ENCODE assay signal across 10 cellular contexts in genomic region chr19:4060621-4061177, GRCh38. TPM values are rescaled to one million over a fixed set of nuclear protein-coding genes. Genes with fewer than 3 reads are reported as not detected.
DNase-seq lines count a peak whose midpoint lies in the region; ATAC-seq lines count a peak whose summit lies in the region.
"Had no signal": no experiment of that assay in that cellular context is flagged by ENCODE, and none has a peak within 500 bp of the region (broad histone marks: within the 10 kb centered on the region; RNA-seq: fewer than 3 reads in every experiment).

No MANE protein-coding gene starts in this region.

- H3K4me3 ChIP-seq in HUES6 (ENCODE audit: low read depth, low read length) (no peak overlapping the region), stomach smooth muscle (ENCODE audit: low read length in 2 of 2) (peak overlapping the region; percentile 43 to 80)

- H3K36me3 Mint-ChIP-seq in activated naive CD8-positive, alpha-beta T cell treated with anti-CD3 and anti-CD28 coated beads, Interleukin-2, amount 50 U/mL, for 24 hours (ENCODE audit: low read depth): peaks cover 12% of the 10 kb centered on the region

- ATAC-seq in activated naive CD8-positive, alpha-beta T cell treated with anti-CD3 and anti-CD28 coated beads, Interleukin-2, amount 50 U/mL, for 24 hours: no peak
- ATAC-seq in left colon: peak; percentile 24

- peaks cover 54% of the 10 kb centered on the region for H3K4me1 Mint-ChIP-seq in activated naive CD8-positive, alpha-beta T cell treated with anti-CD3 and anti-CD28 coated beads, Interleukin-2, amount 50 U/mL, for 24 hours

- intact Hi-C loops in left colon (cut with DNase I, micrococcal nuclease): no loop called here

- H3K9ac ChIP-seq in HUES6 (ENCODE audit: low read length) (peak overlapping the region; percentile 15), stomach smooth muscle (ENCODE audit: low read length in 2 of 2) (peak overlapping the region; percentile 60 to 69)

- H3K4me1 ChIP-seq in HUES6 (ENCODE audit: control insufficient read depth, insufficient read depth, low read length) (peaks cover 49% of the 10 kb centered on the region), stomach smooth muscle (ENCODE audit: control insufficient read depth, insufficient read depth, low read length) (peaks cover 73% of the 10 kb centered on the region)

- peak overlapping the region; percentile 63 for H3K4me3 Mint-ChIP-seq in activated naive CD8-positive, alpha-beta T cell treated with anti-CD3 and anti-CD28 coated beads, Interleukin-2, amount 50 U/mL, for 24 hours

- H3K9me3 Mint-ChIP-seq in activated naive CD8-positive, alpha-beta T cell treated with anti-CD3 and anti-CD28 coated beads, Interleukin-2, amount 50 U/mL, for 24 hours: no peaks in the 10 kb centered on the region

- H3K36me3 ChIP-seq in HUES6 (ENCODE audit: control insufficient read depth, insufficient read depth, low read length): peaks cover 16% of the 10 kb centered on the region
- H3K36me3 ChIP-seq in stomach smooth muscle (ENCODE audit: control insufficient read depth in 2 of 2, insufficient read depth in 2 of 2, low read length in 2 of 2): peaks cover 2 to 3% of the 10 kb centered on the region in 2 donors

- DNase-seq in activated naive CD8-positive, alpha-beta T cell treated with anti-CD3 and anti-CD28 coated beads, Interleukin-2, amount 50 U/mL, for 24 hours: no peak
- DNase-seq in left colon: peak; percentile 67 to 68
- no peak for DNase-seq in KG1 (lab: John Stamatoyannopoulos, UW)
- no peak for DNase-seq in NAMALWA (ENCODE audit: low spot score)
- no peak for DNase-seq in DMS79 (lab: John Stamatoyannopoulos, UW)
- no peak for DNase-seq in RPMI8226
- DNase-seq: foreskin melanocyte, NCI-H2107 had no signal

- no peaks in the 10 kb centered on the region for H3K27me3 Mint-ChIP-seq in activated naive CD8-positive, alpha-beta T cell treated with anti-CD3 and anti-CD28 coated beads, Interleukin-2, amount 50 U/mL, for 24 hours

- no peaks in the 10 kb centered on the region for H3K9me3 ChIP-seq in HUES6 (ENCODE audit: control insufficient read depth, insufficient read depth, low read depth, low read length)
- no peaks in the 10 kb centered on the region for H3K9me3 ChIP-seq in stomach smooth muscle (ENCODE audit: control insufficient read depth in 2 of 2, low read length in 2 of 2)

- peak overlapping the region; percentile 88 for H3K27ac Mint-ChIP-seq in activated naive CD8-positive, alpha-beta T cell treated with anti-CD3 and anti-CD28 coated beads, Interleukin-2, amount 50 U/mL, for 24 hours

- H3K27ac ChIP-seq in HUES6 (ENCODE audit: low read depth, low read length) (no peak overlapping the region), stomach smooth muscle (ENCODE audit: low read length) (peak overlapping the region; percentile 90)

- no peaks in the 10 kb centered on the region for H3K27me3 ChIP-seq in HUES6 (ENCODE audit: control insufficient read depth, insufficient read depth, low read length)
- H3K27me3 ChIP-seq in stomach smooth muscle (ENCODE audit: control insufficient read depth in 1 of 2, insufficient read depth in 2 of 2, low read length in 2 of 2): no peaks in the 10 kb centered on the region

RNA-seq across cellular contexts. Expression of gene ZBTB7A, which starts 6.0 kb away (rescaled TPM):
- 100 to 1,000 TPM; 110 to 124 TPM for total RNA-seq in left colon

RNA-seq across cellular contexts. Expression of gene PIAS4, which starts 53.2 kb away (rescaled TPM):
- total RNA-seq in left colon: 10 to 100 TPM; 25.1 to 27.7 TPM

Comparison
In these comparisons a context has a peak if more than half of its experiments do, and no peak if none do; other contexts are left out.
1. DNase-seq: peak in left colon (2 of 2); none in activated naive CD8-positive, alpha-beta T cell treated with anti-CD3 and anti-CD28 coated beads, Interleukin-2, amount 50 U/mL, for 24 hours (single experiment), KG1 (single experiment), NAMALWA (single experiment), DMS79 (single experiment) and RPMI8226 (single experiment).